32 cellular contexts compared by ENCODE assay signal in genomic region chr9:117134826-117135411, GRCh38.
"Had no signal": no experiment of that assay in that cellular context is flagged by ENCODE, and none has a peak within 500 bp of the region (broad histone marks: within the 10 kb centered on the region; RNA-seq: fewer than 3 reads in every experiment).

No MANE protein-coding gene starts in this region.

- H3K27me3 ChIP-seq: brain microvascular endothelial cell, SJCRH30 had no signal

- H3K4me3 ChIP-seq: PC-9, SJCRH30, SK-N-MC had no signal

- ATAC-seq: activated CD8-positive, alpha-beta T cell treated with anti-CD3 and anti-CD28 coated beads for 36 hours; activated T-cell treated with anti-CD3 and anti-CD28 coated beads, Interleukin-2, amount 50 U/mL, for 72 hours; activated T-helper 17 cell treated with anti-CD3 and anti-CD28 coated beads, Interleukin-2, amount 50 U/mL, for 72 hours had no signal

- H3K27ac ChIP-seq: brain microvascular endothelial cell, PC-9, SJCRH30, SK-N-MC had no signal

- H3K36me3 ChIP-seq: brain microvascular endothelial cell, SJCRH30 had no signal

- H3K4me1 ChIP-seq: SJCRH30 had no signal

- DNase-seq: activated CD4-positive, alpha-beta T cell treated with anti-CD3 and anti-CD28 coated beads, Interleukin-2, amount 10 ng/mL, durations not matched to agents 24 days and 14 days; activated CD4-positive, alpha-beta T cell treated with anti-CD3 and anti-CD28 coated beads, Interleukin-2, amount 50 U/mL, for 4 hours; activated CD8-positive, alpha-beta T cell treated with anti-CD3 and anti-CD28 coated beads for 36 hours; activated effector memory CD4-positive, alpha-beta T cell treated with anti-CD3 and anti-CD28 coated beads, Interleukin-2, amount 50 U/mL, for 16 hours; activated naive CD4-positive, alpha-beta T cell; activated naive CD4-positive, alpha-beta T cell treated with anti-CD3 and anti-CD28 coated beads, Interleukin-2, amount 50 U/mL, for 16 hours; activated naive CD8-positive, alpha-beta T cell treated with anti-CD3 and anti-CD28 coated beads for 36 hours; activated T-cell treated with anti-CD3 and anti-CD28 coated beads, Interleukin-2, amount 50 U/mL, for 1 hour; activated T-cell treated with anti-CD3 and anti-CD28 coated beads, Interleukin-2, amount 50 U/mL, for 72 hours; amniotic stem cell; aorta; brain microvascular endothelial cell; Karpas-422; KBM-7; MM.1S; MV-4-11; NCI-H1092; NCI-H1436 treated with DMSO at 0.1 percent for 48 hours; NCI-H1694 treated with DMSO at 0.1 percent for 48 hours; NCI-H2029; NCI-H2107; NCI-H2171; NCI-H2227 treated with DMSO at 0.1 percent for 48 hours; NCI-H446 treated with DMSO at 0.1 percent for 48 hours; NCI-H524 treated with DMSO at 0.1 percent for 48 hours; NK-92 treated with Interleukin-12 subunit alpha and Interleukin-12 subunit beta, amount 100 ng/mL, for 24 hours; PC-9; SHP77; SJCRH30; T1000 had no signal

- H3K9me3 ChIP-seq: SJCRH30 had no signal

- H3K4me2 ChIP-seq: PC-9 had no signal
